Comparison of ENCODE assay signal across 1 cellular context in genomic region chr4:25378130-25378743, GRCh38.
TF ChIP-seq lines count a peak whose summit lies in the region.

No MANE protein-coding gene starts in this region.

TF ChIP-seq in GM12878, 131 proteins besides CTCF, POLR2A, EP300 and RAD21 (continued from another document):
- TF ChIP-seq ATF2 (IDR thresholded peaks at IDR 0.05; ENCODE audit: low read length) = no peak
- TF ChIP-seq YY1 (IDR thresholded peaks at IDR 0.05; ENCODE audit: low read depth, low read length) = peak; percentile 83
- no peak for TF ChIP-seq NR2C2 (IDR thresholded peaks at IDR 0.05; ENCODE audit: borderline replicate concordance, control insufficient read depth, insufficient read length, low read depth)
- TF ChIP-seq EGR1 (IDR thresholded peaks at IDR 0.05; ENCODE audit: borderline replicate concordance in 1 of 2, low read depth in 2 of 2, low read length in 2 of 2) = no peak
- TF ChIP-seq ZBED1 (IDR thresholded peaks at IDR 0.05; ENCODE audit: borderline replicate concordance) = no peak
- no peak for TF ChIP-seq KDM1A (IDR thresholded peaks at IDR 0.05; ENCODE audit: borderline replicate concordance)
- TF ChIP-seq MLLT1 (IDR thresholded peaks at IDR 0.05) = peak; percentile 70; the same call in 1 of the 2 replicates
- TF ChIP-seq HCFC1 (IDR thresholded peaks at IDR 0.05; ENCODE audit: low read length) = no peak
